ENCODE assay signal across 13 cellular contexts in the genomic region with DNA sequence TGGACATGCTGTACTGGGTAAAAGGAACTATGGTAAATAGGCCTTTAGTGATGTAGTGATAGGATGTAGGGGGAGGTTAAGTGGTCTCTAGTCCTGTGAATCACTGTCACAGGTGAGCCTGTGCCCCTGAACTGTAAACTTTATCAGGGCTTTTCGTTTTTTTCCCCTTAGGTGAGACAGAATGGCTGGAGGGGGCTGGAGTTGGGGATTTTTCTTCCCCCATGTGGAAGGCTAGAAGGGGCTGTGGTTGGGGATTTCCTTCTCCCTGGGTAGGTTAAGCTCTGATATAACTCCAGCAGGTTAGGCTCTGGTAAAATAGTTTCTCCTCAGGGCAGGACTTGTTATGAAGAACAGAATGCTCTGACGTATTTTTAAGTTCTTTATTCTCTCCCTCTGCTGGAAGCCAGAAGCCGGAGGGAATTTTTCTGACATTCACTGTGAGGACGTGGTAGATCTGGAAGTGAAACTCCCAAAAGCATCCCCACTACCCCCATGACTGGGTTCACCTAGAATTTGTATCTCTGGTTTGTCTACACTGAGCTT. TPM values are rescaled to one million over a fixed set of nuclear protein-coding genes. Genes with fewer than 3 reads are reported as not detected.
DNase-seq lines count a peak whose midpoint lies in the region; ATAC-seq and TF ChIP-seq lines count a peak whose summit lies in the region.
"Had no signal": no experiment of that assay in that cellular context is flagged by ENCODE, and none has a peak within 500 bp of the region (broad histone marks: within the 10 kb centered on the region; RNA-seq: fewer than 3 reads in every experiment).

No MANE protein-coding gene starts in this region.

- CTCF ChIA-PET in CD4-positive, alpha-beta T cell (lab: Charles Lee) = no interaction called here

- no peaks in the 10 kb centered on the region for H3K27me3 Mint-ChIP-seq in CD4-positive, alpha-beta T cell
- H3K27me3 Mint-ChIP-seq in T-helper 17 cell = no peaks in the 10 kb centered on the region
- H3K27me3 Mint-ChIP-seq in activated T-helper 2 cell treated with anti-CD3 and anti-CD28 coated beads, Interferon-gamma antibody, Interleukin-2, Interleukin-4, amounts not matched to agents 10 μg/mL and 5 μg/mL and 100 μg/mL, durations not matched to agents 14 hours and 24 hours and 36 hours (ENCODE audit: low read depth) = no peaks in the 10 kb centered on the region
- no peaks in the 10 kb centered on the region for H3K27me3 Mint-ChIP-seq in activated T-helper 1 cell treated with anti-CD3 and anti-CD28 coated beads, Interleukin-12 subunit alpha, Interleukin-12 subunit beta, Interleukin-2, Interleukin-4 antibody, amounts not matched to agents 30 ng/mL and 10 ng/mL and 1 ng/mL, durations not matched to agents 14 hours and 24 hours and 36 hours (ENCODE audit: insufficient read depth)
- no peaks in the 10 kb centered on the region for H3K27me3 Mint-ChIP-seq in natural killer cell treated with Interleukin-12 subunit alpha and Interleukin-12 subunit beta and Interleukin-15 and Interleukin-18, amount 100 ng/mL, for 72 hours

- peaks cover 5% of the 10 kb centered on the region for H3K9me3 ChIP-seq in CD4-positive, alpha-beta T cell (ENCODE audit: control insufficient read depth, low read length)
- H3K9me3 ChIP-seq in T-helper 17 cell (ENCODE audit: control insufficient read depth, low read length, poor library complexity, severe bottlenecking) = no peaks in the 10 kb centered on the region

- peak overlapping the region; percentile 13 for H3K27ac Mint-ChIP-seq in CD4-positive, alpha-beta T cell
- H3K27ac Mint-ChIP-seq in T-helper 17 cell = peak overlapping the region; percentile 80
- H3K27ac Mint-ChIP-seq in activated T-helper 2 cell treated with anti-CD3 and anti-CD28 coated beads, Interferon-gamma antibody, Interleukin-2, Interleukin-4, amounts not matched to agents 10 μg/mL and 5 μg/mL and 100 μg/mL, durations not matched to agents 14 hours and 24 hours and 36 hours = no peak overlapping the region
- H3K27ac Mint-ChIP-seq in activated T-helper 1 cell treated with anti-CD3 and anti-CD28 coated beads, Interleukin-12 subunit alpha, Interleukin-12 subunit beta, Interleukin-2, Interleukin-4 antibody, amounts not matched to agents 30 ng/mL and 10 ng/mL and 1 ng/mL, durations not matched to agents 14 hours and 24 hours and 36 hours = no peak overlapping the region
- H3K27ac Mint-ChIP-seq in natural killer cell treated with Interleukin-12 subunit alpha and Interleukin-12 subunit beta and Interleukin-15 and Interleukin-18, amount 100 ng/mL, for 72 hours = peak overlapping the region in 1 of 2 donors; percentile 18

- no peak for DNase-seq in CD4-positive, alpha-beta T cell
- DNase-seq in T-helper 17 cell (no peak), NCI-H345 treated with DMSO at 0.1 percent for 48 hours (lab: John Stamatoyannopoulos, UW; ENCODE audit: unreplicated experiment) (no peak)
- no peak for DNase-seq in activated T-helper 2 cell treated with anti-CD3 and anti-CD28 coated beads, Interferon-gamma antibody, Interleukin-2, Interleukin-4, amounts not matched to agents 10 μg/mL and 5 μg/mL and 100 μg/mL, durations not matched to agents 14 hours and 24 hours and 36 hours (ENCODE audit: low spot score)
- no peak for DNase-seq in activated T-helper 1 cell treated with anti-CD3 and anti-CD28 coated beads, Interleukin-12 subunit alpha, Interleukin-12 subunit beta, Interleukin-2, Interleukin-4 antibody, amounts not matched to agents 30 ng/mL and 10 ng/mL and 1 ng/mL, durations not matched to agents 14 hours and 24 hours and 36 hours (ENCODE audit: low spot score)
- DNase-seq in natural killer cell treated with Interleukin-12 subunit alpha and Interleukin-12 subunit beta and Interleukin-15 and Interleukin-18, amount 100 ng/mL, for 72 hours (ENCODE audit: low spot score) = no peak
- DNase-seq: activated T-cell treated with anti-CD3 and anti-CD28 coated beads, Interleukin-2, amount 50 U/mL, for 48 hours; AML-193; foreskin keratinocyte; H7; PC-9 had no signal

- intact Hi-C loops in CD4-positive, alpha-beta T cell (cut with DNase I, micrococcal nuclease) = no loop called here
- intact Hi-C loops in activated T-helper 2 cell treated with anti-CD3 and anti-CD28 coated beads, Interferon-gamma antibody, Interleukin-2, Interleukin-4, amounts not matched to agents 10 μg/mL and 5 μg/mL and 100 μg/mL, durations not matched to agents 14 hours and 24 hours and 36 hours (cut with micrococcal nuclease) = no loop called here
- intact Hi-C loops in activated T-helper 1 cell treated with anti-CD3 and anti-CD28 coated beads, Interleukin-12 subunit alpha, Interleukin-12 subunit beta, Interleukin-2, Interleukin-4 antibody, amounts not matched to agents 30 ng/mL and 10 ng/mL and 1 ng/mL, durations not matched to agents 14 hours and 24 hours and 36 hours (cut with micrococcal nuclease) = no loop called here

- H3K4me3 Mint-ChIP-seq in CD4-positive, alpha-beta T cell = no peak overlapping the region
- no peak overlapping the region for H3K4me3 Mint-ChIP-seq in T-helper 17 cell
- no peak overlapping the region for H3K4me3 Mint-ChIP-seq in activated T-helper 2 cell treated with anti-CD3 and anti-CD28 coated beads, Interferon-gamma antibody, Interleukin-2, Interleukin-4, amounts not matched to agents 10 μg/mL and 5 μg/mL and 100 μg/mL, durations not matched to agents 14 hours and 24 hours and 36 hours (ENCODE audit: low read depth)
- H3K4me3 Mint-ChIP-seq in activated T-helper 1 cell treated with anti-CD3 and anti-CD28 coated beads, Interleukin-12 subunit alpha, Interleukin-12 subunit beta, Interleukin-2, Interleukin-4 antibody, amounts not matched to agents 30 ng/mL and 10 ng/mL and 1 ng/mL, durations not matched to agents 14 hours and 24 hours and 36 hours = no peak overlapping the region
- no peak overlapping the region for H3K4me3 Mint-ChIP-seq in natural killer cell treated with Interleukin-12 subunit alpha and Interleukin-12 subunit beta and Interleukin-15 and Interleukin-18, amount 100 ng/mL, for 72 hours

- H3K27me3 ChIP-seq in CD4-positive, alpha-beta T cell (ENCODE audit: control insufficient read depth, insufficient read depth, low read length) = no peaks in the 10 kb centered on the region
- H3K27me3 ChIP-seq: foreskin keratinocyte had no signal

- H3K9me3 Mint-ChIP-seq in CD4-positive, alpha-beta T cell = peaks cover 8% of the 10 kb centered on the region
- peaks cover 19% of the 10 kb centered on the region for H3K9me3 Mint-ChIP-seq in activated T-helper 2 cell treated with anti-CD3 and anti-CD28 coated beads, Interferon-gamma antibody, Interleukin-2, Interleukin-4, amounts not matched to agents 10 μg/mL and 5 μg/mL and 100 μg/mL, durations not matched to agents 14 hours and 24 hours and 36 hours
- H3K9me3 Mint-ChIP-seq in activated T-helper 1 cell treated with anti-CD3 and anti-CD28 coated beads, Interleukin-12 subunit alpha, Interleukin-12 subunit beta, Interleukin-2, Interleukin-4 antibody, amounts not matched to agents 30 ng/mL and 10 ng/mL and 1 ng/mL, durations not matched to agents 14 hours and 24 hours and 36 hours = peaks cover 11% of the 10 kb centered on the region
- H3K9me3 Mint-ChIP-seq in natural killer cell treated with Interleukin-12 subunit alpha and Interleukin-12 subunit beta and Interleukin-15 and Interleukin-18, amount 100 ng/mL, for 72 hours = no peaks in the 10 kb centered on the region

- POLR2A ChIA-PET in CD4-positive, alpha-beta T cell (lab: Charles Lee) = no interaction called here

- TF ChIP-seq CTCF in CD4-positive, alpha-beta T cell (IDR thresholded peaks at IDR 0.05) = no peak

- H3K27ac ChIP-seq in CD4-positive, alpha-beta T cell (ENCODE audit: low read depth, low read length) = no peak overlapping the region
- H3K27ac ChIP-seq: foreskin keratinocyte, PC-9 had no signal

- ATAC-seq in CD4-positive, alpha-beta T cell (ENCODE audit: poor library complexity) = no peak
- ATAC-seq in GM19025 (IDR thresholded peaks at IDR 0.05; ENCODE audit: low read depth, unreplicated experiment) (peak; percentile 57), HG02763 (IDR thresholded peaks at IDR 0.05; ENCODE audit: unreplicated experiment) (peak; percentile 53), T-helper 17 cell (peak; percentile 61)
- no peak for ATAC-seq in natural killer cell treated with Interleukin-12 subunit alpha and Interleukin-12 subunit beta and Interleukin-15 and Interleukin-18, amount 100 ng/mL, for 72 hours
- ATAC-seq: foreskin keratinocyte had no signal

- H3K36me3 Mint-ChIP-seq in CD4-positive, alpha-beta T cell (ENCODE audit: low read depth) = peaks cover 91% of the 10 kb centered on the region
- H3K36me3 Mint-ChIP-seq in T-helper 17 cell (ENCODE audit: low read depth) = peaks cover 24% of the 10 kb centered on the region
- peaks cover 73% of the 10 kb centered on the region for H3K36me3 Mint-ChIP-seq in activated T-helper 2 cell treated with anti-CD3 and anti-CD28 coated beads, Interferon-gamma antibody, Interleukin-2, Interleukin-4, amounts not matched to agents 10 μg/mL and 5 μg/mL and 100 μg/mL, durations not matched to agents 14 hours and 24 hours and 36 hours (ENCODE audit: low read depth)
- H3K36me3 Mint-ChIP-seq in activated T-helper 1 cell treated with anti-CD3 and anti-CD28 coated beads, Interleukin-12 subunit alpha, Interleukin-12 subunit beta, Interleukin-2, Interleukin-4 antibody, amounts not matched to agents 30 ng/mL and 10 ng/mL and 1 ng/mL, durations not matched to agents 14 hours and 24 hours and 36 hours (ENCODE audit: low read depth) = peaks cover 63% of the 10 kb centered on the region
- H3K36me3 Mint-ChIP-seq in natural killer cell treated with Interleukin-12 subunit alpha and Interleukin-12 subunit beta and Interleukin-15 and Interleukin-18, amount 100 ng/mL, for 72 hours = peaks cover 38% of the 10 kb centered on the region

- H3K4me1 Mint-ChIP-seq in CD4-positive, alpha-beta T cell (ENCODE audit: low read depth) = peaks cover 65% of the 10 kb centered on the region
- peaks cover 24% of the 10 kb centered on the region for H3K4me1 Mint-ChIP-seq in T-helper 17 cell
- peaks cover 33% of the 10 kb centered on the region for H3K4me1 Mint-ChIP-seq in activated T-helper 2 cell treated with anti-CD3 and anti-CD28 coated beads, Interferon-gamma antibody, Interleukin-2, Interleukin-4, amounts not matched to agents 10 μg/mL and 5 μg/mL and 100 μg/mL, durations not matched to agents 14 hours and 24 hours and 36 hours (ENCODE audit: low read depth)
- H3K4me1 Mint-ChIP-seq in activated T-helper 1 cell treated with anti-CD3 and anti-CD28 coated beads, Interleukin-12 subunit alpha, Interleukin-12 subunit beta, Interleukin-2, Interleukin-4 antibody, amounts not matched to agents 30 ng/mL and 10 ng/mL and 1 ng/mL, durations not matched to agents 14 hours and 24 hours and 36 hours (ENCODE audit: low read depth) = peaks cover 40% of the 10 kb centered on the region
- H3K4me1 Mint-ChIP-seq in natural killer cell treated with Interleukin-12 subunit alpha and Interleukin-12 subunit beta and Interleukin-15 and Interleukin-18, amount 100 ng/mL, for 72 hours (ENCODE audit: low read depth in 2 of 2) = peaks cover 25 to 35% of the 10 kb centered on the region in 2 donors

RNA-seq across cellular contexts. Expression of a gene that starts 28.5 kb away (rescaled TPM):
- total RNA-seq in CD4-positive, alpha-beta T cell = 10 to 100 TPM; 29.3 to 29.9 TPM
- total RNA-seq in T-helper 17 cell = 10 to 100 TPM; 34.5 to 41.5 TPM
- 30.3 and 34.1 TPM in 2 replicates for total RNA-seq in activated T-helper 2 cell treated with anti-CD3 and anti-CD28 coated beads, Interferon-gamma antibody, Interleukin-2, Interleukin-4, amounts not matched to agents 10 μg/mL and 5 μg/mL and 100 μg/mL, durations not matched to agents 14 hours and 24 hours and 36 hours
- 28.7 and 33.5 TPM in 2 replicates for total RNA-seq in activated T-helper 1 cell treated with anti-CD3 and anti-CD28 coated beads, Interleukin-12 subunit alpha, Interleukin-12 subunit beta, Interleukin-2, Interleukin-4 antibody, amounts not matched to agents 30 ng/mL and 10 ng/mL and 1 ng/mL, durations not matched to agents 14 hours and 24 hours and 36 hours
- 10 to 100 TPM; 25.6 to 29.9 TPM for total RNA-seq in natural killer cell treated with Interleukin-12 subunit alpha and Interleukin-12 subunit beta and Interleukin-15 and Interleukin-18, amount 100 ng/mL, for 72 hours

RNA-seq across cellular contexts. Expression of a gene that starts 39.7 kb away (rescaled TPM):
- 1 to 10 TPM; 3.0 to 3.4 TPM for total RNA-seq in CD4-positive, alpha-beta T cell
- 1 to 10 TPM; 3.5 to 5.8 TPM for total RNA-seq in T-helper 17 cell
- 42.7 and 46.1 TPM in 2 replicates for total RNA-seq in activated T-helper 2 cell treated with anti-CD3 and anti-CD28 coated beads, Interferon-gamma antibody, Interleukin-2, Interleukin-4, amounts not matched to agents 10 μg/mL and 5 μg/mL and 100 μg/mL, durations not matched to agents 14 hours and 24 hours and 36 hours
- total RNA-seq in activated T-helper 1 cell treated with anti-CD3 and anti-CD28 coated beads, Interleukin-12 subunit alpha, Interleukin-12 subunit beta, Interleukin-2, Interleukin-4 antibody, amounts not matched to agents 30 ng/mL and 10 ng/mL and 1 ng/mL, durations not matched to agents 14 hours and 24 hours and 36 hours = 23.8 and 23.9 TPM in 2 replicates
- 10 to 100 TPM; 18.9 to 30.5 TPM for total RNA-seq in natural killer cell treated with Interleukin-12 subunit alpha and Interleukin-12 subunit beta and Interleukin-15 and Interleukin-18, amount 100 ng/mL, for 72 hours

Comparison
In these comparisons a context has a peak if more than half of its experiments do, and no peak if none do; other contexts are left out.
1. ATAC-seq: peak in GM19025 (single experiment), HG02763 (single experiment) and T-helper 17 cell (single experiment); none in CD4-positive, alpha-beta T cell (single experiment) and natural killer cell treated with Interleukin-12 subunit alpha and Interleukin-12 subunit beta and Interleukin-15 and Interleukin-18, amount 100 ng/mL, for 72 hours (0 of 2).
2. H3K27ac Mint-ChIP-seq: peak in CD4-positive, alpha-beta T cell (single experiment) and T-helper 17 cell (single experiment); none in activated T-helper 2 cell treated with anti-CD3 and anti-CD28 coated beads, Interferon-gamma antibody, Interleukin-2, Interleukin-4, amounts not matched to agents 10 μg/mL and 5 μg/mL and 100 μg/mL, durations not matched to agents 14 hours and 24 hours and 36 hours (single experiment) and activated T-helper 1 cell treated with anti-CD3 and anti-CD28 coated beads, Interleukin-12 subunit alpha, Interleukin-12 subunit beta, Interleukin-2, Interleukin-4 antibody, amounts not matched to agents 30 ng/mL and 10 ng/mL and 1 ng/mL, durations not matched to agents 14 hours and 24 hours and 36 hours (single experiment).